ENCODE assay signal across 1 cellular context in the genomic region with DNA sequence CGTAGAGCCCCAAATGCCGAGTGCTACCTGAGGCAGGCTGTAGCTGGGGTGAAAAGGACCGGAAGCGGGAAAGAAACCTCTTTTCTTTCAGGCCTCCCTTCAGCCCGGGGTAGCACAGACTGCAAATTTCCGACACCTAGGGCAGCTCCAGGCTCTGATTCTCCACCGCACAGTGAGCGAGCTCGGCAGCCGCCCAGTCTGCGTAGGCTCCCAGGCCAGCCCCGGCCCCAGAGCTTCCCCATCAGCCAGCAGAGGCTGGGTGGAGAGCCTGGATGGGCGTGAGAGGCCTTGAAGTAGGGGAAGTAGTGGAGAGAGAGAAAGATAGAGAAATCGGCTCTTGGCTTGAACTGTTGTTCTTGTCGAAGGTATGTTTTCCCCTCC.
TF ChIP-seq lines count a peak whose summit lies in the region.

No MANE protein-coding gene starts in this region.

TF ChIP-seq in HepG2, 621 proteins besides CTCF, POLR2A, EP300 and RAD21 (continued from another document):
- TF ChIP-seq ZNF790 (CRISPR knock-in tag; IDR thresholded peaks at IDR 0.05; ENCODE audit: borderline replicate concordance) (no peak), ZNF329 (CRISPR knock-in tag; IDR thresholded peaks at IDR 0.05; ENCODE audit: low read depth) (no peak), ZNF776 (CRISPR knock-in tag; IDR thresholded peaks at IDR 0.05) (no peak), HNRNPLL (IDR thresholded peaks at IDR 0.05; ENCODE audit: low read depth, low read length, poor library complexity, severe bottlenecking) (no peak), AHR (CRISPR knock-in tag; IDR thresholded peaks at IDR 0.05) (no peak)
- TF ChIP-seq, protein P1, sequence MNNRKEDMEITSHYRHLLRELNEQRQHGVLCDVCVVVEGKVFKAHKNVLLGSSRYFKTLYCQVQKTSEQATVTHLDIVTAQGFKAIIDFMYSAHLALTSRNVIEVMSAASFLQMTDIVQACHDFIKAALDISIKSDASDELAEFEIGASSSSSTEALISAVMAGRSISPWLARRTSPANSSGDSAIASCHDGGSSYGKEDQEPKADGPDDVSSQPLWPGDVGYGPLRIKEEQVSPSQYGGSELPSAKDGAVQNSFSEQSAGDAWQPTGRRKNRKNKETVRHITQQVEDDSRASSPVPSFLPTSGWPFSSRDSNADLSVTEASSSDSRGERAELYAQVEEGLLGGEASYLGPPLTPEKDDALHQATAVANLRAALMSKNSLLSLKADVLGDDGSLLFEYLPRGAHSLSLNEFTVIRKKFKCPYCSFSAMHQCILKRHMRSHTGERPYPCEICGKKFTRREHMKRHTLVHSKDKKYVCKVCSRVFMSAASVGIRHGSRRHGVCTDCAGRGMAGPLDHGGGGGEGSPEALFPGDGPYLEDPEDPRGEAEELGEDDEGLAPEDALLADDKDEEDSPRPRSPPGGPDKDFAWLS (CRISPR knock-in tag; IDR thresholded peaks at IDR 0.05; ENCODE audit: borderline replicate concordance) = no peak
